In genomic region chr7:132899833-132900232, GRCh38 we compare ENCODE assay signal across 1 cellular context.
TF ChIP-seq lines count a peak whose summit lies in the region.

No MANE protein-coding gene starts in this region.

TF ChIP-seq in Ishikawa, 13 proteins besides CTCF, POLR2A, EP300 and RAD21 (continued from another document):
- TF ChIP-seq USF1 (IDR thresholded peaks at IDR 0.05) (no peak), TAF1 (IDR thresholded peaks at IDR 0.05; ENCODE audit: low read depth) (no peak), TEAD4 (IDR thresholded peaks at IDR 0.05) (no peak)
